9 cellular contexts compared by ENCODE assay signal in the genomic region with DNA sequence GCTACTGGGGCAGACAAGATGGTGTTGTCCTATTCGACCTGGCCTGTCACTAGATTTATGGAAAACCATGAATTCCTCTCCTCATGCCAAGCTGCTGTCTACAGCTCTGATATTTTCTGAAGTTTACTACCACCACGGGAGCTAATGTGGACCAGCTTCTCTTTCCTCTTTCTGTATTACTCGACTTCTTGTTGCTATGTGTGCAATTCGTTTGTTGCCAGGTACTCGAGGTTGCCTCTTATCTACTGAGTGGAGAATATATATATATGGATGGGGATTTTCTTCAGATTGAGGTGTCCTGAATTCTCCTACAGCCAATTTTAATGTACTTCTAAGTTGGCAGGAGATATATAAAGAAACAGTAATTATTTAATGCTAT. TPM values are rescaled to one million over a fixed set of nuclear protein-coding genes. Genes with fewer than 3 reads are reported as not detected.
DNase-seq lines count a peak whose midpoint lies in the region; ATAC-seq and TF ChIP-seq lines count a peak whose summit lies in the region.
"Had no signal": no experiment of that assay in that cellular context is flagged by ENCODE, and none has a peak within 500 bp of the region (broad histone marks: within the 10 kb centered on the region; RNA-seq: fewer than 3 reads in every experiment).

No MANE protein-coding gene starts in this region.

- ATAC-seq in GM18873 (IDR thresholded peaks at IDR 0.05; ENCODE audit: low FRiP score, unreplicated experiment) (peak; percentile 49), HG02571 (IDR thresholded peaks at IDR 0.05; ENCODE audit: unreplicated experiment) (peak; percentile 51)
- ATAC-seq in naive thymus-derived CD4-positive, alpha-beta T cell: peak; percentile 21

- intact Hi-C loops in naive thymus-derived CD4-positive, alpha-beta T cell (cut with micrococcal nuclease): loop anchor here (1.0 to 10.0 kb wide), 8 partner anchors 7 to 420 kb away; a partner anchor contains a TSS

- DNase-seq in MV-4-11 (lab: John Stamatoyannopoulos, UW) (peak; percentile 62), NCI-H1105 (lab: John Stamatoyannopoulos, UW) (no peak), HAP-1 (ENCODE audit: low spot score in 2 of 2) (no peak), coronary artery (ENCODE audit: low spot score) (no peak)
- DNase-seq in naive thymus-derived CD4-positive, alpha-beta T cell: peak in 4 of 9 donors; percentile 4 to 20 (median 6)
- no peak for DNase-seq in effector CD4-positive, alpha-beta T cell
- DNase-seq: islet precursor cell had no signal

- H3K4me1 Mint-ChIP-seq in naive thymus-derived CD4-positive, alpha-beta T cell: peaks cover 27 to 63% (median 39%) of the 10 kb centered on the region in 7 donors

- peak overlapping the region; percentile 45 to 83 (median 73) for H3K4me3 Mint-ChIP-seq in naive thymus-derived CD4-positive, alpha-beta T cell

- peaks cover 0 to 2% (median 0%) of the 10 kb centered on the region in 11 donors for H3K9me3 Mint-ChIP-seq in naive thymus-derived CD4-positive, alpha-beta T cell

- no peak for TF ChIP-seq CTCF in coronary artery (IDR thresholded peaks at IDR 0.05)

- no peaks in the 10 kb centered on the region for H3K27me3 ChIP-seq in naive thymus-derived CD4-positive, alpha-beta T cell (ENCODE audit: control insufficient read depth in 2 of 2, insufficient read depth in 2 of 2, low read length in 2 of 2)
- no peaks in the 10 kb centered on the region for H3K27me3 ChIP-seq in HAP-1 (ENCODE audit: low read depth)

- H3K27ac ChIP-seq in naive thymus-derived CD4-positive, alpha-beta T cell (ENCODE audit: low read depth, low read length): peak overlapping the region; percentile 40
- peak overlapping the region in 1 of 2 donors; percentile 3 for H3K27ac ChIP-seq in coronary artery

- CTCF ChIA-PET in naive thymus-derived CD4-positive, alpha-beta T cell (lab: Charles Lee): interaction anchor here (1.4 kb wide), 1 partner anchor 36 kb away, joined by 6 read pairs; no protein-coding TSS in a partner anchor

- no peaks in the 10 kb centered on the region for H3K9me3 ChIP-seq in naive thymus-derived CD4-positive, alpha-beta T cell (ENCODE audit: control insufficient read depth in 2 of 3, low read length in 3 of 3)
- no peaks in the 10 kb centered on the region for H3K9me3 ChIP-seq in HAP-1

- peak overlapping the region; percentile 22 for H3K4me3 ChIP-seq in naive thymus-derived CD4-positive, alpha-beta T cell (ENCODE audit: low read length)
- no peak overlapping the region for H3K4me3 ChIP-seq in HAP-1
- H3K4me3 ChIP-seq in coronary artery: no peak overlapping the region

- in situ Hi-C loops in HAP-1 (cut with MboI; ENCODE audit: low sequenced_read_pairs): no loop called here

- H3K36me3 Mint-ChIP-seq in naive thymus-derived CD4-positive, alpha-beta T cell: peaks cover 0 to 13% (median 0%) of the 10 kb centered on the region in 5 donors

- peak overlapping the region; percentile 68 to 97 (median 85) for H3K27ac Mint-ChIP-seq in naive thymus-derived CD4-positive, alpha-beta T cell

- H3K4me1 ChIP-seq in naive thymus-derived CD4-positive, alpha-beta T cell (ENCODE audit: control insufficient read depth in 2 of 2, insufficient read depth in 2 of 2, low read length in 2 of 2): peaks cover 27 to 43% of the 10 kb centered on the region in 2 donors
- H3K4me1 ChIP-seq in HAP-1: no peaks in the 10 kb centered on the region

- no peaks in the 10 kb centered on the region for H3K36me3 ChIP-seq in naive thymus-derived CD4-positive, alpha-beta T cell (ENCODE audit: control insufficient read depth in 2 of 3, insufficient read depth in 3 of 3, low read length in 3 of 3)
- H3K36me3 ChIP-seq in HAP-1 (replicated peaks): 0 out of 2 replicates have a peak, but pooled peaks cover 2% of the 10 kb centered on the region

- POLR2A ChIA-PET in naive thymus-derived CD4-positive, alpha-beta T cell (lab: Charles Lee): interaction anchor here (0.8 to 2.1 kb wide), 3 partner anchors 8 to 34 kb away, joined by 3 to 6 read pairs (median 4); no protein-coding TSS in a partner anchor

- no peaks in the 10 kb centered on the region for H3K27me3 Mint-ChIP-seq in naive thymus-derived CD4-positive, alpha-beta T cell

RNA-seq across cellular contexts. Expression of a gene that starts 34.7 kb away (rescaled TPM):
- 10 to 100 TPM in 2 of 5 experiments, 1 to 10 TPM in 3; 8.3 to 22.3 (median 8.5) TPM for total RNA-seq in naive thymus-derived CD4-positive, alpha-beta T cell
- 1 to 10 TPM; 5.4 to 7.1 TPM for polyA plus RNA-seq in naive thymus-derived CD4-positive, alpha-beta T cell
